Comparison of ENCODE assay signal across 8 cellular contexts in genomic region chr15:55694652-55695150, GRCh38. TPM values are rescaled to one million over a fixed set of nuclear protein-coding genes. Genes with fewer than 3 reads are reported as not detected.
DNase-seq lines count a peak whose midpoint lies in the region; ATAC-seq, FAIRE-seq and TF ChIP-seq lines count a peak whose summit lies in the region.

No MANE protein-coding gene starts in this region.

- H3K36me3 ChIP-seq in small intestine (ENCODE audit: control insufficient read depth in 2 of 2, insufficient read depth in 2 of 2, low read length in 2 of 2): no peaks in the 10 kb centered on the region

- TF ChIP-seq RAD21 in A549 (conservative IDR thresholded peaks at IDR 0.05 in 1 of 2, IDR thresholded peaks at IDR 0.05 in 1 of 2): no peak

- no peak for TF ChIP-seq POLR2A in A549 (IDR thresholded peaks at IDR 0.05; ENCODE audit: low read length)

- no peak for TF ChIP-seq EP300 in A549 (IDR thresholded peaks at IDR 0.05)

- DNase-seq in A549 (ENCODE audit: low read depth in 1 of 2, low spot score in 1 of 2) (peak in 1 of 2 experiments; percentile 41), astrocyte of the hippocampus (ENCODE audit: low read depth, low spot score) (peak; percentile 35), MV-4-11 (lab: John Stamatoyannopoulos, UW) (no peak), small intestine (no peak), NCI-H1694 (lab: John Stamatoyannopoulos, UW) (no peak), COR-L47 (lab: John Stamatoyannopoulos, UW) (no peak)

- no peaks in the 10 kb centered on the region for H3K9me3 ChIP-seq in A549
- no peaks in the 10 kb centered on the region for H3K9me3 ChIP-seq in small intestine (ENCODE audit: control insufficient read depth, low read depth)

- H3K27ac ChIP-seq in A549: no peak overlapping the region
- H3K27ac ChIP-seq in small intestine (ENCODE audit: low read depth in 1 of 2, low read length in 1 of 2): no peak overlapping the region

- no peak for TF ChIP-seq CTCF in A549 (IDR thresholded peaks at IDR 0.05)

- CTCF ChIA-PET in A549 (lab: Yijun Ruan, JAX): no interaction called here

- H3K4me3 ChIP-seq in A549: no peak overlapping the region
- no peak overlapping the region for H3K4me3 ChIP-seq in small intestine (ENCODE audit: low read depth in 1 of 2, low read length in 2 of 2)

- H3K27me3 ChIP-seq in small intestine (ENCODE audit: control insufficient read depth in 2 of 2, insufficient read depth in 2 of 2, low read length in 2 of 2): no peaks in the 10 kb centered on the region

- ATAC-seq in A549 (peak in 1 of 2 experiments; percentile 38; a peak in 2 of 6 replicates), GM19372 (IDR thresholded peaks at IDR 0.05; ENCODE audit: low read depth, unreplicated experiment) (peak; percentile 90), HG03139 (IDR thresholded peaks at IDR 0.05; ENCODE audit: unreplicated experiment) (peak; percentile 91)

- H3K4me2 ChIP-seq in A549: 0 out of 3 replicates have a peak overlapping the region, but pooled peaks have one; percentile 4

- no peak for FAIRE-seq in A549 (lab: Jason Lieb, UNC)
- no peak for FAIRE-seq in small intestine (lab: Jason Lieb, UNC)

- POLR2A ChIA-PET in A549 (lab: Yijun Ruan, JAX): no interaction called here

- 66% methylated on average over 4 of the region's 4 CpGs for WGBS in A549 (ENCODE audit: missing lambda C conversion rate)
- WGBS in small intestine, 3 donors: 37 to 53% (median 39%) methylated on average over 4 of the region's 4 CpGs

- H3K4me1 ChIP-seq in A549: peaks cover 18% of the 10 kb centered on the region
- H3K4me1 ChIP-seq in small intestine (ENCODE audit: control insufficient read depth in 2 of 2, insufficient read depth in 1 of 2, low read depth in 1 of 2, low read length in 1 of 2): no peaks in the 10 kb centered on the region

TF ChIP-seq in A549, 52 proteins besides CTCF, POLR2A, EP300 and RAD21:
- TF ChIP-seq BHLHE40 (IDR thresholded peaks at IDR 0.05; ENCODE audit: low read depth, low read length) (no peak), SMC3 (IDR thresholded peaks at IDR 0.05) (no peak), FOSB (CRISPR knock-in tag; IDR thresholded peaks at IDR 0.05) (no peak), HOXB13 (CRISPR knock-in tag; IDR thresholded peaks at IDR 0.05; ENCODE audit: low read depth) (no peak), EHMT2 (IDR thresholded peaks at IDR 0.05; ENCODE audit: low read depth) (no peak), FOSL2 (IDR thresholded peaks at IDR 0.05) (no peak), FOSL2 (CRISPR knock-in tag; IDR thresholded peaks at IDR 0.05) (no peak), ELK1 (IDR thresholded peaks at IDR 0.05; ENCODE audit: low read depth, low read length) (no peak), PHF8 (IDR thresholded peaks at IDR 0.05; ENCODE audit: borderline replicate concordance, low read depth) (no peak), TP53 (CRISPR knock-in tag; IDR thresholded peaks at IDR 0.05) (no peak), RFX5 (IDR thresholded peaks at IDR 0.05) (no peak), KDM1A (IDR thresholded peaks at IDR 0.05; ENCODE audit: low read depth) (no peak), ZFP36 (IDR thresholded peaks at IDR 0.05; ENCODE audit: borderline replicate concordance, partially characterized antibody) (no peak), MYC (IDR thresholded peaks at IDR 0.05; ENCODE audit: borderline replicate concordance, low read length) (no peak), NPAS2 (CRISPR knock-in tag; IDR thresholded peaks at IDR 0.05; ENCODE audit: borderline replicate concordance) (no peak), REST (IDR thresholded peaks at IDR 0.05) (no peak), CHD4 (IDR thresholded peaks at IDR 0.05; ENCODE audit: borderline replicate concordance) (no peak), RNF2 (IDR thresholded peaks at IDR 0.05; ENCODE audit: borderline replicate concordance, low read depth) (no peak)
- TF ChIP-seq, protein P1, sequence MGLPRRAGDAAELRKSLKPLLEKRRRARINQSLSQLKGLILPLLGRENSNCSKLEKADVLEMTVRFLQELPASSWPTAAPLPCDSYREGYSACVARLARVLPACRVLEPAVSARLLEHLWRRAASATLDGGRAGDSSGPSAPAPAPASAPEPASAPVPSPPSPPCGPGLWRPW (IDR thresholded peaks at IDR 0.05): no peak

RNA-seq across cellular contexts. Expression of gene PRTG, which starts 48.3 kb away (rescaled TPM):
- polyA plus RNA-seq in A549 (2011; rRNA removed) (8.9 and 10.7 TPM in 2 replicates), A549 (2017; fragmentation: RNase III; extraction: RNeasy Plus Mini Kit Qiagen cat#74134 plus additional on column Dnase treatment) (5.5 to 5.9 TPM (median 5.6 TPM) in 3 replicates), small intestine (under 1 TPM in 1 of 3 donors, not detected in 2; 0.19 TPM)
- 5.1 and 6.5 TPM in 2 replicates for polyA plus RNA-seq in A549 (2012; cell fraction: cytosol; rRNA removed)
- 5.2 and 5.9 TPM in 2 replicates for polyA plus RNA-seq in A549 (2012; cell fraction: nucleus; rRNA removed)
- polyA minus RNA-seq in A549 (2011; rRNA and poly(A)+ RNA removed): 13.5 and 14.5 TPM in 2 replicates

Comparison
In these comparisons a context has a peak if more than half of its experiments do, and no peak if none do; other contexts are left out.
1. RNA of gene PRTG, which starts 48.3 kb away (polyA plus RNA-seq): 5.1 to 10.7 TPM in A549; 0.19 TPM in small intestine; every median in the first group is over 4 times any median in the second.